15 cellular contexts compared by ENCODE assay signal in the genomic region with DNA sequence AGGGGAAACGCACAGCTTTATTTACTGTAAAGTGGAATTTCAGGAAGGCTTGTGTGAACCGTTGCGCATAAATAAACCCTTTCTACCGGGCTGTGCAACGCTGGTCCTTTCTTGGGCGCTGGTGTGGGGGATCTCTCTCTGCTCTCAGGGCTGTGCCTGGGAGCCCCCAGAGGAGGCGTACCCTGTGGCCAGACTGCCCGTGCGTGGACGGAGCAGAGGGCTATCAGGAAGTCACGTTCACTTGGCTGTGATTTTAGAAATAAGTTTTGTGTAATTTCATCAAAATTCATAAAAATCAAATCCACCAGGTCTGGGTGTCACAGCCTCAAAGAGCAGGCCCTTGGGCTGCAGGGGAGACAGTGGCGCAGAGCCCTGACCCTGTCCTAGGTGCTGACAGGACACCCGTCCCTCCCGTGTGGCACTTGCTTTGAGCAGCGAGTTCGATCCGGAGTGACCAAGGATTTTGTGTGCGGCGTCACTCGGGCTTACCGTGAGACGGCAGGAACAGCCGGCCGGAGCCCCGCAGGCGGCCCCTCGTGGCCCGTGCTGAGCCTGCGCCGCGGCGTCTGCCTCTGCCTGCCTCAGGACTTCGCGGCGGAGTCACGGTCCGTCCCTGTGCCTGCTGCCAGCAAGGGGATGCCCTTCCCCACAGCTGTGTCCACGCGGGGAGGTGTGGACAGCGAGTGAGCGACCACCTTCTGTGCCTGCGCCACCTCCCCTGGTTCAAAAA.
"Had no signal": no experiment of that assay in that cellular context is flagged by ENCODE, and none has a peak within 500 bp of the region (broad histone marks: within the 10 kb centered on the region; RNA-seq: fewer than 3 reads in every experiment).

No MANE protein-coding gene starts in this region.

- H3K4me3 Mint-ChIP-seq: activated naive CD4-positive, alpha-beta T cell treated with anti-CD3 and anti-CD28 coated beads for 36 hours; activated T-helper 17 cell treated with anti-CD3 and anti-CD28 coated beads, Interleukin-2, amount 50 U/mL, for 72 hours; T-cell had no signal

- H3K27me3 Mint-ChIP-seq: activated T-helper 17 cell treated with anti-CD3 and anti-CD28 coated beads, Interleukin-2, amount 50 U/mL, for 72 hours; naive B cell; T-cell had no signal

- ATAC-seq: activated T-helper 17 cell treated with anti-CD3 and anti-CD28 coated beads, Interleukin-2, amount 50 U/mL, for 72 hours; left lung; T-cell had no signal

- H3K27ac ChIP-seq: colonic mucosa, hepatocyte, left lung had no signal

- H3K4me3 ChIP-seq: colonic mucosa, esophagus muscularis mucosa, hepatocyte, left lung had no signal

- H3K27ac Mint-ChIP-seq: activated naive CD4-positive, alpha-beta T cell treated with anti-CD3 and anti-CD28 coated beads for 36 hours; activated T-helper 17 cell treated with anti-CD3 and anti-CD28 coated beads, Interleukin-2, amount 50 U/mL, for 72 hours; T-cell had no signal

- H3K9me3 Mint-ChIP-seq: activated naive CD4-positive, alpha-beta T cell treated with anti-CD3 and anti-CD28 coated beads for 36 hours; activated T-helper 17 cell treated with anti-CD3 and anti-CD28 coated beads, Interleukin-2, amount 50 U/mL, for 72 hours; T-cell had no signal

- H2AFZ ChIP-seq: hepatocyte had no signal

- H3K4me2 ChIP-seq: hepatocyte had no signal

- H3K79me2 ChIP-seq: hepatocyte had no signal

- H3K9me3 ChIP-seq: colonic mucosa, esophagus muscularis mucosa, left lung had no signal

- H3K27me3 ChIP-seq: colonic mucosa, esophagus muscularis mucosa, hepatocyte, left lung had no signal

- DNase-seq: activated CD4-positive, CD25-positive, alpha-beta regulatory T cell treated with anti-CD3 and anti-CD28 coated beads, Interleukin-2, amount 50 U/mL, for 72 hours; activated naive CD4-positive, alpha-beta T cell treated with anti-CD3 and anti-CD28 coated beads for 36 hours; activated T-cell treated with anti-CD3 and anti-CD28 coated beads for 4 hours; caudate nucleus; colonic mucosa; mammary epithelial cell; naive B cell; stimulated activated CD4-positive, alpha-beta T cell treated with anti-CD3 and anti-CD28 coated beads, Interleukin-12 subunit alpha, Interleukin-12 subunit beta, amount 100 ng/mL, for 4 hours; stimulated activated CD4-positive, alpha-beta T cell treated with anti-CD3 and anti-CD28 coated beads, Interleukin-2, amount 100 ng/mL, for 24 hours; T-cell; T-helper 9 cell had no signal
